In the genomic region with DNA sequence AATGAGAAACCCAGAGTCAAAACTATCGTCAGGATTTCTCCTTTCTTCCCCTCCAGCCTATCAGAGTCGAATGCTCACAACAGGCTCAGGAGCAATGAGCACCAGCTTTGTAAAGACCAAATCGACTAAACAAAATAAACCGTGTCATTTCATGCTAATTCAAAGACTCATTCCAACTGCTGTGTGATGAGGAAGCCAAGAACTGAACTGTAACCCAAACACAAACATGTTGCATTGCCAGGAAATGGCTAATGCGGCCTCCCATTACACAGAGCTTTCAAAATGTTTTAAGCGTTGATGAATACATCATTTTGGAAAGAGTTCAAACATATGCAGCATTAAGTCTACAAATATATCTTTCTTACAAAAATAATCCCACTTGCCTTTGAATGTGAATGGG, we compare ENCODE assay signal across 19 cellular contexts.
DNase-seq lines count a peak whose midpoint lies in the region; ATAC-seq and TF ChIP-seq lines count a peak whose summit lies in the region.
"Had no signal": no experiment of that assay in that cellular context is flagged by ENCODE, and none has a peak within 500 bp of the region (broad histone marks: within the 10 kb centered on the region; RNA-seq: fewer than 3 reads in every experiment).

No MANE protein-coding gene starts in this region.

- no peak overlapping the region for H3K9ac ChIP-seq in subcutaneous abdominal adipose tissue (ENCODE audit: low read length in 5 of 5)
- H3K9ac ChIP-seq: BLaER1 treated with 17β-estradiol and CSF1 and Interleukin-3, amounts not matched to agents 10 nM and 100 nM; parathyroid adenoma had no signal

- H3K4me1 ChIP-seq in subcutaneous abdominal adipose tissue (ENCODE audit: control insufficient read depth in 5 of 5, insufficient read depth in 5 of 5, low read length in 5 of 5) = peaks cover 0 to 15% (median 0%) of the 10 kb centered on the region in 5 donors
- H3K4me1 ChIP-seq: BLaER1 treated with 17β-estradiol and CSF1 and Interleukin-3, amounts not matched to agents 10 nM and 100 nM; parathyroid adenoma; tibial nerve had no signal

- H3K9me3 ChIP-seq in subcutaneous abdominal adipose tissue (ENCODE audit: control insufficient read depth in 5 of 5, low read length in 5 of 5) = peaks cover 5 to 16% (median 12%) of the 10 kb centered on the region in 5 donors

- no peak overlapping the region for H3K4me3 ChIP-seq in foreskin fibroblast (ENCODE audit: low read depth in 1 of 2, low read length in 2 of 2)
- peak overlapping the region in 1 of 5 donors; percentile 19 for H3K4me3 ChIP-seq in subcutaneous abdominal adipose tissue (ENCODE audit: low read depth in 1 of 5, low read length in 5 of 5)
- H3K4me3 ChIP-seq: BLaER1 treated with 17β-estradiol and CSF1 and Interleukin-3, amounts not matched to agents 10 nM and 100 nM; heart right ventricle; tibial nerve had no signal

- no peaks in the 10 kb centered on the region for H3K36me3 ChIP-seq in subcutaneous abdominal adipose tissue (ENCODE audit: control insufficient read depth in 5 of 5, insufficient read depth in 5 of 5, low read length in 5 of 5)
- H3K36me3 ChIP-seq: BLaER1 treated with 17β-estradiol and CSF1 and Interleukin-3, amounts not matched to agents 10 nM and 100 nM; heart right ventricle; tibial nerve had no signal

- peak overlapping the region; percentile 70 for H3K27ac ChIP-seq in subcutaneous abdominal adipose tissue (ENCODE audit: low read depth, low read length)
- H3K27ac ChIP-seq: 22Rv1; BLaER1 treated with 17β-estradiol and CSF1 and Interleukin-3, amounts not matched to agents 10 nM and 100 nM; heart right ventricle; parathyroid adenoma; tibial nerve had no signal

- no peak for TF ChIP-seq CTCF in foreskin fibroblast (IDR thresholded peaks at IDR 0.05; ENCODE audit: low read depth, low read length)

- DNase-seq in NCI-H1436 treated with DMSO at 0.1 percent for 48 hours (lab: John Stamatoyannopoulos, UW) (peak; percentile 45), NCI-H1436 (lab: John Stamatoyannopoulos, UW) (no peak), NCI-H774 (lab: John Stamatoyannopoulos, UW) (peak; percentile 53), foreskin fibroblast (peak; percentile 1 to 2), NCI-H524 treated with DMSO at 0.1 percent for 48 hours (lab: John Stamatoyannopoulos, UW) (no peak), midbrain (lab: John Stamatoyannopoulos, UW) (no peak)
- DNase-seq: DMS 273 treated with DMSO at 0.1 percent for 48 hours, heart right ventricle, islet precursor cell, small intestine had no signal

- ATAC-seq in HG03439 (IDR thresholded peaks at IDR 0.05; ENCODE audit: unreplicated experiment) = no peak
- ATAC-seq: activated CD4-positive, CD25-positive, alpha-beta regulatory T cell treated with anti-CD3 and anti-CD28 coated beads, Interleukin-2, amount 50 U/mL, for 24 hours; esophagus mucosa; HCT116 had no signal

- no peaks in the 10 kb centered on the region for H3K27me3 ChIP-seq in subcutaneous abdominal adipose tissue (ENCODE audit: control insufficient read depth in 5 of 5, insufficient read depth in 4 of 5, low read length in 5 of 5)
- H3K27me3 ChIP-seq: BLaER1 treated with 17β-estradiol and CSF1 and Interleukin-3, amounts not matched to agents 10 nM and 100 nM; heart right ventricle; tibial nerve had no signal

Comparison
In these comparisons a context has a peak if more than half of its experiments do, and no peak if none do; other contexts are left out.
1. DNase-seq: peak in NCI-H1436 treated with DMSO at 0.1 percent for 48 hours (single experiment), NCI-H774 (single experiment) and foreskin fibroblast (2 of 2); none in NCI-H1436 (single experiment), NCI-H524 treated with DMSO at 0.1 percent for 48 hours (single experiment) and midbrain (single experiment).